Comparison of ENCODE assay signal across 8 cellular contexts in the genomic region with DNA sequence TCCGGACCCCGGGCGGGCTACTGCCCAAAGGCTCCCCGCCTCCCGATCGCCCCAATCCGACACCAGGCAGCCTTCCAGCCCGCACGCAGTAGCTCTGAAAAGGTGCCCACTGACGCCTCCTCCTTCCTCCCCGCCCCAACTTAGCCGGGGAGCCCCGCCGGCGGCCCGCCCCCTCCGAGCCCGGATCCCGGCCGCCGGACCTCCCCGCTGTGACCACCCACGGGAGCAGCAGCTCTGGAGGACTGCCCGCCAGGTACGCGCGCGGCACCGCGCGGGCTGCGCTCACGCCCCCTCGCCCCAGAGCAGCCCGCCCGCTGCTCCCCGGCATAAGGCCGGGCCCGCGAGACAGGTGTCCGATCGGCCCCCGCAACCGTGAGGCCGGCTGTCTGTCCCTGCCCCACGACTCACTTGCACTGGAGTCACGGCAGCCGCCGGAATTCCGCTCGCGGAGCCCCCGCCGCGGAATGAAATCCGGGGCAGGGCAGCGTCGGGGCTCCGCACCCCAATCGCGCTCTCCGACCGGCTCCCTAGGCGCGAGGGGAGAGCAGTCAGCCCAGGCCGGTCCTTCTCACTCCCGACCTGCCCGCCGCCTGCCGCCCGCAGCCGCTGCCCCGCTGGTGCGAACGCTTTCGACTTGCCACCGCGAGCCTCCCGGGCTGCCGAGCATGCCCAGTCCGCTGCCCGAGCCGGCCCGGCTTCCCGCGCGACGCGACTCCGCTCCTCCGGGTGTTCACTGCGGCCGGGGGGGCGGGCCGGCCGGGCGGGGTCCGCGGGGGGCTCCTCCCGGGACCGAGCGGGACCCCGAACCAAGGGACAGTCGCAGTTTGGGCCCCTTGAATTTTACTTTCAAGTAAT.
DNase-seq lines count a peak whose midpoint lies in the region; ATAC-seq and TF ChIP-seq lines count a peak whose summit lies in the region.

A gene (minus strand): TSS at position 658 of the 855 bp plus-strand sequence. CDS start 279,842 bp downstream, outside the sequence.

- peak; percentile 28 for ATAC-seq in HG02943 (IDR thresholded peaks at IDR 0.05; ENCODE audit: low read depth, unreplicated experiment)

- H3K4me3 ChIP-seq in choroid plexus epithelial cell (ENCODE audit: low read depth, low read length) = peak within 1 kb of the TSS; percentile 90

- peak; percentile 83 for DNase-seq in NK-92 treated with Interleukin-12 subunit alpha and Interleukin-12 subunit beta, amount 100 ng/mL, for 24 hours (lab: John Stamatoyannopoulos, UW)
- DNase-seq in NK-92 (lab: John Stamatoyannopoulos, UW; ENCODE audit: unreplicated experiment) = no peak
- peak; percentile 38 for DNase-seq in NCI-H2196 (lab: John Stamatoyannopoulos, UW; ENCODE audit: unreplicated experiment)
- DNase-seq in activated CD4-positive, alpha-beta T cell treated with anti-CD3 and anti-CD28 coated beads for 24 hours (ENCODE audit: low read depth in 2 of 2) = peak; percentile 58 to 64
- peak; percentile 92 for DNase-seq in choroid plexus epithelial cell (ENCODE audit: low read depth)
- peak; percentile 62 for DNase-seq in kidney glomerular epithelial cell (lab: John Stamatoyannopoulos, UW)
- DNase-seq in stimulated activated CD4-positive, alpha-beta T cell treated with anti-CD3 and anti-CD28 coated beads, Interleukin-15, amount 100 ng/mL, for 48 hours (ENCODE audit: low read depth in 2 of 2) = peak; percentile 50 to 72

- no peak for TF ChIP-seq CTCF in choroid plexus epithelial cell (conservative IDR thresholded peaks at IDR 0.05; ENCODE audit: low read depth, low read length)
